Comparison of ENCODE assay signal across 16 cellular contexts in the genomic region with DNA sequence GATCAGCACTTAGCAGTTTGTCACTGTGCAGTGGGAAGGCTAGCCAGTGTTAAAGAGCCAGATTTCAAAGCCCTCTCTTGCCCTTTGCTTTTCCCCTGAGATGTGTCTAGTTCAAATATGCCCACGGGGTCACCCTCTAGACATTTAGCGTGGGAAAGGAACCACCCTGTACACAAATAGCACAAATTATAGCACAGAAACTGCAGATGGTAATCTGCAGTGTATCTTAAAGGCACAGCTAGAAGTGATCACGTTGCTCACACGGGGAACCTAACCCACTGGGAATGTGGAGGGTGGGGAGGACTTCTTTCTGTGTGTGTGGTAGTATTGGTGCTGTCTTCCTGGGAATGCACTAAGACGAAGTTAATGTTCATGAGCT.
DNase-seq lines count a peak whose midpoint lies in the region; ATAC-seq, FAIRE-seq and TF ChIP-seq lines count a peak whose summit lies in the region.
"Had no signal": no experiment of that assay in that cellular context is flagged by ENCODE, and none has a peak within 500 bp of the region (broad histone marks: within the 10 kb centered on the region; RNA-seq: fewer than 3 reads in every experiment).

No MANE protein-coding gene starts in this region.

- no peak for TF ChIP-seq RAD21 in GM12878 (IDR thresholded peaks at IDR 0.05; ENCODE audit: insufficient read depth, low read depth, low read length)

- DNase-seq in MCF 10A (ENCODE audit: unreplicated experiment): no peak
- no peak for DNase-seq in mammary epithelial cell
- no peak for DNase-seq in GM12878 (ENCODE audit: low read depth, low spot score)
- DNase-seq in hepatocyte (ENCODE audit: low spot score): no peak
- no peak for DNase-seq in activated T-helper 2 cell treated with anti-CD3 and anti-CD28 coated beads, Interferon-gamma antibody, Interleukin-2, Interleukin-4, amounts not matched to agents 10 μg/mL and 5 μg/mL and 100 μg/mL, durations not matched to agents 14 hours and 24 hours and 36 hours (ENCODE audit: low spot score)
- no peak for DNase-seq in HUDEP-2 (lab: John Stamatoyannopoulos, UW; ENCODE audit: unreplicated experiment in 76 of 76)
- DNase-seq in DMS114 treated with DMSO at 0.1 percent for 48 hours (lab: John Stamatoyannopoulos, UW; ENCODE audit: unreplicated experiment): no peak
- DNase-seq in MG63: no peak
- DNase-seq: NCI-H2081; NK-92 treated with Interleukin-12 subunit alpha and Interleukin-12 subunit beta, amount 100 ng/mL, for 24 hours; SW 1271; trophoblast cell had no signal

- no peak for ATAC-seq in GM12878
- ATAC-seq: sciatic nerve had no signal

- no peak for TF ChIP-seq CTCF in MCF 10A (IDR thresholded peaks at IDR 0.05; ENCODE audit: unreplicated experiment)
- TF ChIP-seq CTCF in mammary epithelial cell (conservative IDR thresholded peaks at IDR 0.05 in 1 of 2, IDR thresholded peaks at IDR 0.05 in 1 of 2; ENCODE audit: extremely low read depth in 1 of 2, insufficient read depth in 1 of 2, low read depth in 1 of 2, low read length in 2 of 2): no peak
- TF ChIP-seq CTCF in GM12878 (IDR thresholded peaks at IDR 0.05 in 2 of 3, conservative IDR thresholded peaks at IDR 0.05 in 1 of 3; ENCODE audit: control insufficient read depth in 2 of 3, extremely low read depth in 1 of 3, insufficient read depth in 1 of 3, low read depth in 3 of 3, low read length in 3 of 3): no peak
- TF ChIP-seq CTCF in hepatocyte (IDR thresholded peaks at IDR 0.05; ENCODE audit: poor library complexity): no peak

- H3K4me1 ChIP-seq in mammary epithelial cell (ENCODE audit: insufficient read depth, low read length) (peaks cover 61% of the 10 kb centered on the region), GM12878 (ENCODE audit: control insufficient read depth, insufficient read depth, low read length) (peaks cover 6% of the 10 kb centered on the region), hepatocyte (ENCODE audit: insufficient read depth) (peaks cover 43% of the 10 kb centered on the region)

- RAD21 ChIA-PET in GM12878 (lab: Charles Lee; ENCODE audit: unreplicated experiment): interaction anchor here (0.7 to 2.7 kb wide), 14 partner anchors 46 to 607 kb away, joined by 3 to 23 read pairs (median 4); no protein-coding TSS in a partner anchor

- H3K4me1 Mint-ChIP-seq in MCF 10A (ENCODE audit: insufficient read depth, unreplicated experiment): peaks cover 33% of the 10 kb centered on the region
- H3K4me1 Mint-ChIP-seq in activated T-helper 2 cell treated with anti-CD3 and anti-CD28 coated beads, Interferon-gamma antibody, Interleukin-2, Interleukin-4, amounts not matched to agents 10 μg/mL and 5 μg/mL and 100 μg/mL, durations not matched to agents 14 hours and 24 hours and 36 hours (ENCODE audit: low read depth): peaks cover 55% of the 10 kb centered on the region

- H2AFZ ChIP-seq in mammary epithelial cell (ENCODE audit: low read depth, low read length) (no peak overlapping the region), GM12878 (ENCODE audit: control insufficient read depth, low read depth, low read length) (no peak overlapping the region), hepatocyte (no peak overlapping the region)

- WGBS in mammary epithelial cell (ENCODE audit: low coverage, missing lambda C conversion rate): 71% methylated on average over 5 of the region's 5 CpGs
- WGBS in GM12878 (ENCODE audit: insufficient coverage, insufficient replicate concordance, low lambda C conversion rate, missing lambda C conversion rate): 2% methylated on average over 5 of the region's 5 CpGs
- WGBS in hepatocyte (ENCODE audit: low lambda C conversion rate, missing lambda C conversion rate): 66% methylated on average over 5 of the region's 5 CpGs

- H3K9me3 Mint-ChIP-seq in MCF 10A (ENCODE audit: unreplicated experiment): no peaks in the 10 kb centered on the region
- no peaks in the 10 kb centered on the region for H3K9me3 Mint-ChIP-seq in activated T-helper 2 cell treated with anti-CD3 and anti-CD28 coated beads, Interferon-gamma antibody, Interleukin-2, Interleukin-4, amounts not matched to agents 10 μg/mL and 5 μg/mL and 100 μg/mL, durations not matched to agents 14 hours and 24 hours and 36 hours

- in situ Hi-C loops in mammary epithelial cell (cut with MboI; ENCODE audit: low sequenced_read_pairs in 2 of 2): loop anchor here (5.0 to 25.0 kb wide), 5 partner anchors 134 to 484 kb away; partner anchors contain the start of gene MAP4K4 (in 1 of the 2)
- in situ Hi-C loops in GM12878 (cut with MboI): loop anchor here (10.0 kb wide), 1 partner anchor 484 kb away; no protein-coding TSS in a partner anchor

- peak overlapping the region; percentile 21 for H3K27ac Mint-ChIP-seq in MCF 10A (ENCODE audit: low read depth, unreplicated experiment)
- no peak overlapping the region for H3K27ac Mint-ChIP-seq in activated T-helper 2 cell treated with anti-CD3 and anti-CD28 coated beads, Interferon-gamma antibody, Interleukin-2, Interleukin-4, amounts not matched to agents 10 μg/mL and 5 μg/mL and 100 μg/mL, durations not matched to agents 14 hours and 24 hours and 36 hours

- POLR2A ChIA-PET in MCF 10A (lab: Yijun Ruan, JAX) (interaction anchor here (0.5 to 11.7 kb wide), 6 partner anchors 57 to 326 kb away, joined by 3 to 159 read pairs (median 4); partner anchors contain the start of gene MAP4K4), GM12878 (lab: Charles Lee) (interaction anchor here (0.5 to 1.5 kb wide), 4 partner anchors 20 to 176 kb away, joined by 3 to 5 read pairs (median 4); no protein-coding TSS in a partner anchor)

- H3K79me2 ChIP-seq in mammary epithelial cell (ENCODE audit: insufficient read depth, low read length): peaks cover 77% of the 10 kb centered on the region
- H3K79me2 ChIP-seq in GM12878 (ENCODE audit: control insufficient read depth, insufficient read depth, low read length): no peaks in the 10 kb centered on the region
- H3K79me2 ChIP-seq in hepatocyte: peaks cover 45% of the 10 kb centered on the region

- H3K36me3 Mint-ChIP-seq in MCF 10A (ENCODE audit: insufficient read depth, unreplicated experiment): peaks cover 51% of the 10 kb centered on the region
- H3K36me3 Mint-ChIP-seq in activated T-helper 2 cell treated with anti-CD3 and anti-CD28 coated beads, Interferon-gamma antibody, Interleukin-2, Interleukin-4, amounts not matched to agents 10 μg/mL and 5 μg/mL and 100 μg/mL, durations not matched to agents 14 hours and 24 hours and 36 hours (ENCODE audit: low read depth): peaks cover 51% of the 10 kb centered on the region

- TF ChIP-seq POLR2A in GM12878 (IDR thresholded peaks at IDR 0.05; ENCODE audit: low read depth, low read length): no peak

- H3K27me3 ChIP-seq in mammary epithelial cell (ENCODE audit: insufficient read depth, low read length) (no peaks in the 10 kb centered on the region), GM12878 (replicated peaks in 1 of 2; ENCODE audit: control insufficient read depth in 2 of 2, insufficient read depth in 2 of 2, low read length in 1 of 2) (no peaks in the 10 kb centered on the region), hepatocyte (no peaks in the 10 kb centered on the region), MG63 (no peaks in the 10 kb centered on the region)

- SMC1A ChIA-PET in GM12878 (lab: Charles Lee; ENCODE audit: uncharacterized antibody, unreplicated experiment): interaction anchor here (0.7 to 9.9 kb wide), 17 partner anchors 13 to 614 kb away, joined by 3 to 102 read pairs (median 6); no protein-coding TSS in a partner anchor

- no peak for FAIRE-seq in GM12878 (lab: Jason Lieb, UNC)
- FAIRE-seq: G401.6, GM18507 had no signal

- no peaks in the 10 kb centered on the region for H3K9me2 ChIP-seq in hepatocyte (replicated peaks; ENCODE audit: insufficient read depth)

- H4K20me1 ChIP-seq in mammary epithelial cell (ENCODE audit: insufficient read depth, low read length) (no peaks in the 10 kb centered on the region), GM12878 (ENCODE audit: control insufficient read depth, insufficient read depth) (no peaks in the 10 kb centered on the region), hepatocyte (ENCODE audit: insufficient read depth, poor library complexity, severe bottlenecking) (no peaks in the 10 kb centered on the region)

- H3K27me3 Mint-ChIP-seq in MCF 10A (ENCODE audit: insufficient read depth, unreplicated experiment): no peaks in the 10 kb centered on the region
- no peaks in the 10 kb centered on the region for H3K27me3 Mint-ChIP-seq in activated T-helper 2 cell treated with anti-CD3 and anti-CD28 coated beads, Interferon-gamma antibody, Interleukin-2, Interleukin-4, amounts not matched to agents 10 μg/mL and 5 μg/mL and 100 μg/mL, durations not matched to agents 14 hours and 24 hours and 36 hours (ENCODE audit: low read depth)

- BruUV-seq in MCF 10A (replicated peaks; lab: Mats Ljungman, UMichigan) (no TSS peak), mammary epithelial cell (replicated peaks; lab: Mats Ljungman, UMichigan) (no TSS peak), GM12878 (replicated peaks; lab: Mats Ljungman, UMichigan) (no TSS peak)

- H3K4me3 ChIP-seq in mammary epithelial cell (replicated peaks in 1 of 3; ENCODE audit: insufficient read depth in 1 of 3, low read depth in 2 of 3, low read length in 3 of 3) (no peak overlapping the region), GM12878 (no peak overlapping the region), hepatocyte (no peak overlapping the region), MG63 (no peak overlapping the region)

- dilution Hi-C loops in mammary epithelial cell (cut with HindIII; ENCODE audit: low sequenced_read_pairs): loop anchor here (25.0 kb wide), 1 partner anchor 317 kb away; no protein-coding TSS in a partner anchor

- intact Hi-C loops in MCF 10A (cut with micrococcal nuclease): no loop called here
- intact Hi-C loops in mammary epithelial cell (cut with micrococcal nuclease): no loop called here
- intact Hi-C loops in GM12878 (cut with micrococcal nuclease; ENCODE audit: unreplicated experiment): no loop called here
- intact Hi-C loops in activated T-helper 2 cell treated with anti-CD3 and anti-CD28 coated beads, Interferon-gamma antibody, Interleukin-2, Interleukin-4, amounts not matched to agents 10 μg/mL and 5 μg/mL and 100 μg/mL, durations not matched to agents 14 hours and 24 hours and 36 hours (cut with micrococcal nuclease): loop anchor here (10.0 kb wide), 1 partner anchor 524 kb away; the partner anchor contains the start of gene RNF149

- H3K4me3 Mint-ChIP-seq in MCF 10A (ENCODE audit: unreplicated experiment): no peak overlapping the region
- no peak overlapping the region for H3K4me3 Mint-ChIP-seq in activated T-helper 2 cell treated with anti-CD3 and anti-CD28 coated beads, Interferon-gamma antibody, Interleukin-2, Interleukin-4, amounts not matched to agents 10 μg/mL and 5 μg/mL and 100 μg/mL, durations not matched to agents 14 hours and 24 hours and 36 hours (ENCODE audit: low read depth)

- CTCF ChIA-PET in MCF 10A (lab: Yijun Ruan, JAX): interaction anchor here (0.5 to 4.3 kb wide), 13 partner anchors 10 to 492 kb away, joined by 3 to 36 read pairs (median 5); partner anchors contain the start of gene MAP4K4
- CTCF ChIA-PET in mammary epithelial cell (lab: Charles Lee; ENCODE audit: low non-redundant PET): no interaction called here
- CTCF ChIA-PET in GM12878 (lab: Yijun Ruan, JAX): interaction anchor here (0.7 to 11.7 kb wide), 17 partner anchors 11 to 620 kb away, joined by 3 to 204 read pairs (median 4); no protein-coding TSS in a partner anchor

- H3K4me2 ChIP-seq in mammary epithelial cell (ENCODE audit: insufficient read depth, low read depth, low read length) (no peak overlapping the region), GM12878 (ENCODE audit: control insufficient read depth, insufficient read depth) (no peak overlapping the region), hepatocyte (peak overlapping the region; percentile 1)
- H3K4me2 ChIP-seq: KMS-11 had no signal

- peaks cover 46% of the 10 kb centered on the region for H3K36me3 ChIP-seq in mammary epithelial cell (ENCODE audit: insufficient read depth, low read length)
- H3K36me3 ChIP-seq in GM12878 (ENCODE audit: control insufficient read depth in 2 of 2, insufficient read depth in 2 of 2, low read length in 1 of 2): peaks cover 0 to 4% of the 10 kb centered on the region in 2 experiments; a peak in 1 of 4 replicates
- H3K36me3 ChIP-seq in hepatocyte (replicated peaks; ENCODE audit: insufficient read depth, low read depth): no peaks in the 10 kb centered on the region
- peaks cover 64% of the 10 kb centered on the region for H3K36me3 ChIP-seq in MG63

- H3K9ac ChIP-seq in mammary epithelial cell (ENCODE audit: insufficient read depth, low read length) (no peak overlapping the region), GM12878 (ENCODE audit: control insufficient read depth, insufficient read depth, low read length) (no peak overlapping the region)
- H3K9ac ChIP-seq: KMS-11 had no signal

- no peak for TF ChIP-seq EP300 in GM12878 (IDR thresholded peaks at IDR 0.05; ENCODE audit: borderline replicate concordance in 1 of 2, control insufficient read depth in 1 of 2, low read depth in 2 of 2, low read length in 2 of 2)

- no peak overlapping the region for H3K27ac ChIP-seq in mammary epithelial cell (ENCODE audit: insufficient read depth, low read depth, low read length)
- H3K27ac ChIP-seq in GM12878 (ENCODE audit: control insufficient read depth, insufficient read depth): no peak overlapping the region
- H3K27ac ChIP-seq in hepatocyte: peak overlapping the region; percentile 91
- H3K27ac ChIP-seq: KMS-11 had no signal

- H3K9me3 ChIP-seq in mammary epithelial cell (replicated peaks; ENCODE audit: insufficient read depth, low read length) (no peaks in the 10 kb centered on the region), GM12878 (replicated peaks; ENCODE audit: control insufficient read depth, insufficient read depth, low read length) (no peaks in the 10 kb centered on the region), hepatocyte (ENCODE audit: low read depth) (no peaks in the 10 kb centered on the region), MG63 (no peaks in the 10 kb centered on the region)
